In the genomic region with DNA sequence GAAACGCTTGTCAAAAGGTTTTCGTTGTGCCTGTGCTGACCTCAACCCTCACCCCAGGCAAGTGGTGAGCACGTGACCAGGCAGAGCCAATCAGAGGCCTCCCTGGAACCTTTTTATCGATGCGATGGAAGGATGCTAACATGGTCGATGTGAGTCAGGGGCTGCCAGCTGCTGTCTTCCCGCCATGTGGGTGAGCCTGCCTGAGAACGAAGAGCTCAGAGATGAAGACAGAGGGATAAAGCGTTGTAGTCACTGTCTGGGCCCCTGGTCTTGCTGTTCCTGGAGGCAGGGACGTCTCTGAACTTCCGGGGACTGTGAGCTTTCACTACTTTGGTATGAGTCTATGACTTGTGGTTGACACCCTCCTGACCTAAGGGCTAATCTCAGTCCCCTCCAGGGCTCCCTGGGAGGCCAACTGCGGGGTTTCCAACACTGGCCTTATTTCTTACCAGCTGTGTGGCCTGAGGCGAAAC, we compare ENCODE assay signal across 9 cellular contexts. TPM values are rescaled to one million over a fixed set of nuclear protein-coding genes. Genes with fewer than 3 reads are reported as not detected.
DNase-seq lines count a peak whose midpoint lies in the region; ATAC-seq lines count a peak whose summit lies in the region.
"Had no signal": no experiment of that assay in that cellular context is flagged by ENCODE, and none has a peak within 500 bp of the region (broad histone marks: within the 10 kb centered on the region; RNA-seq: fewer than 3 reads in every experiment).

No MANE protein-coding gene starts in this region.

- H3K27ac Mint-ChIP-seq in activated T-helper 1 cell treated with anti-CD3 and anti-CD28 coated beads, Interleukin-12 subunit alpha, Interleukin-12 subunit beta, Interleukin-2, Interleukin-4 antibody, amounts not matched to agents 30 ng/mL and 10 ng/mL and 1 ng/mL, durations not matched to agents 14 hours and 24 hours and 36 hours: peak overlapping the region; percentile 94
- H3K27ac Mint-ChIP-seq in stimulated activated naive CD8-positive, alpha-beta T cell treated with anti-CD3 and anti-CD28 coated beads, Interleukin-15, Interleukin-2, amounts not matched to agents 100 ng/mL and 50 ng/mL, for 24 hours: peak overlapping the region; percentile 94

- peak; percentile 47 for DNase-seq in NK-92 treated with Interleukin-12 subunit alpha and Interleukin-12 subunit beta, amount 100 ng/mL, for 24 hours (lab: John Stamatoyannopoulos, UW)
- DNase-seq in NK-92 (lab: John Stamatoyannopoulos, UW; ENCODE audit: unreplicated experiment): no peak
- no peak for DNase-seq in activated T-helper 1 cell treated with anti-CD3 and anti-CD28 coated beads, Interleukin-12 subunit alpha, Interleukin-12 subunit beta, Interleukin-2, Interleukin-4 antibody, amounts not matched to agents 30 ng/mL and 10 ng/mL and 1 ng/mL, durations not matched to agents 14 hours and 24 hours and 36 hours (ENCODE audit: low spot score)
- DNase-seq in left kidney (ENCODE audit: low read depth, low spot score): peak; percentile 54
- no peak for DNase-seq in left colon
- no peak for DNase-seq in medulla oblongata (ENCODE audit: extremely low spot score)
- DNase-seq: NCI-H1694 treated with DMSO at 0.1 percent for 48 hours had no signal

- H3K9me3 Mint-ChIP-seq in activated T-helper 1 cell treated with anti-CD3 and anti-CD28 coated beads, Interleukin-12 subunit alpha, Interleukin-12 subunit beta, Interleukin-2, Interleukin-4 antibody, amounts not matched to agents 30 ng/mL and 10 ng/mL and 1 ng/mL, durations not matched to agents 14 hours and 24 hours and 36 hours: peaks cover 24% of the 10 kb centered on the region
- peaks cover 6% of the 10 kb centered on the region for H3K9me3 Mint-ChIP-seq in stimulated activated naive CD8-positive, alpha-beta T cell treated with anti-CD3 and anti-CD28 coated beads, Interleukin-15, Interleukin-2, amounts not matched to agents 100 ng/mL and 50 ng/mL, for 24 hours

- ATAC-seq in left colon (no peak), GM21619 (IDR thresholded peaks at IDR 0.05; ENCODE audit: unreplicated experiment) (no peak)

- intact Hi-C loops in activated T-helper 1 cell treated with anti-CD3 and anti-CD28 coated beads, Interleukin-12 subunit alpha, Interleukin-12 subunit beta, Interleukin-2, Interleukin-4 antibody, amounts not matched to agents 30 ng/mL and 10 ng/mL and 1 ng/mL, durations not matched to agents 14 hours and 24 hours and 36 hours (cut with micrococcal nuclease): loop anchor here (1.0 kb wide), 1 partner anchor 8 kb away; no protein-coding TSS in a partner anchor
- intact Hi-C loops in left colon (cut with DNase I, micrococcal nuclease): no loop called here

- peaks cover 66% of the 10 kb centered on the region for H3K4me1 Mint-ChIP-seq in activated T-helper 1 cell treated with anti-CD3 and anti-CD28 coated beads, Interleukin-12 subunit alpha, Interleukin-12 subunit beta, Interleukin-2, Interleukin-4 antibody, amounts not matched to agents 30 ng/mL and 10 ng/mL and 1 ng/mL, durations not matched to agents 14 hours and 24 hours and 36 hours (ENCODE audit: low read depth)
- peaks cover 70% of the 10 kb centered on the region for H3K4me1 Mint-ChIP-seq in stimulated activated naive CD8-positive, alpha-beta T cell treated with anti-CD3 and anti-CD28 coated beads, Interleukin-15, Interleukin-2, amounts not matched to agents 100 ng/mL and 50 ng/mL, for 24 hours (ENCODE audit: low read depth)

- H3K27me3 Mint-ChIP-seq in activated T-helper 1 cell treated with anti-CD3 and anti-CD28 coated beads, Interleukin-12 subunit alpha, Interleukin-12 subunit beta, Interleukin-2, Interleukin-4 antibody, amounts not matched to agents 30 ng/mL and 10 ng/mL and 1 ng/mL, durations not matched to agents 14 hours and 24 hours and 36 hours (ENCODE audit: insufficient read depth): no peaks in the 10 kb centered on the region
- H3K27me3 Mint-ChIP-seq in stimulated activated naive CD8-positive, alpha-beta T cell treated with anti-CD3 and anti-CD28 coated beads, Interleukin-15, Interleukin-2, amounts not matched to agents 100 ng/mL and 50 ng/mL, for 24 hours: no peaks in the 10 kb centered on the region

- H3K36me3 Mint-ChIP-seq in activated T-helper 1 cell treated with anti-CD3 and anti-CD28 coated beads, Interleukin-12 subunit alpha, Interleukin-12 subunit beta, Interleukin-2, Interleukin-4 antibody, amounts not matched to agents 30 ng/mL and 10 ng/mL and 1 ng/mL, durations not matched to agents 14 hours and 24 hours and 36 hours (ENCODE audit: low read depth): peaks cover 53% of the 10 kb centered on the region
- H3K36me3 Mint-ChIP-seq in stimulated activated naive CD8-positive, alpha-beta T cell treated with anti-CD3 and anti-CD28 coated beads, Interleukin-15, Interleukin-2, amounts not matched to agents 100 ng/mL and 50 ng/mL, for 24 hours (ENCODE audit: low read depth): peaks cover 51% of the 10 kb centered on the region

- peak overlapping the region; percentile 72 for H3K4me3 Mint-ChIP-seq in activated T-helper 1 cell treated with anti-CD3 and anti-CD28 coated beads, Interleukin-12 subunit alpha, Interleukin-12 subunit beta, Interleukin-2, Interleukin-4 antibody, amounts not matched to agents 30 ng/mL and 10 ng/mL and 1 ng/mL, durations not matched to agents 14 hours and 24 hours and 36 hours
- H3K4me3 Mint-ChIP-seq in stimulated activated naive CD8-positive, alpha-beta T cell treated with anti-CD3 and anti-CD28 coated beads, Interleukin-15, Interleukin-2, amounts not matched to agents 100 ng/mL and 50 ng/mL, for 24 hours: peak overlapping the region; percentile 74

RNA-seq across cellular contexts. Expression of a gene that starts 18.6 kb away (rescaled TPM):
- 101 and 105 TPM in 2 replicates for total RNA-seq in activated T-helper 1 cell treated with anti-CD3 and anti-CD28 coated beads, Interleukin-12 subunit alpha, Interleukin-12 subunit beta, Interleukin-2, Interleukin-4 antibody, amounts not matched to agents 30 ng/mL and 10 ng/mL and 1 ng/mL, durations not matched to agents 14 hours and 24 hours and 36 hours
- total RNA-seq in left colon: 10 to 100 TPM; 27.3 to 27.8 TPM

Comparison
In these comparisons a context has a peak if more than half of its experiments do, and no peak if none do; other contexts are left out.
1. DNase-seq: peak in NK-92 treated with Interleukin-12 subunit alpha and Interleukin-12 subunit beta, amount 100 ng/mL, for 24 hours (single experiment) and left kidney (single experiment); none in NK-92 (single experiment), activated T-helper 1 cell treated with anti-CD3 and anti-CD28 coated beads, Interleukin-12 subunit alpha, Interleukin-12 subunit beta, Interleukin-2, Interleukin-4 antibody, amounts not matched to agents 30 ng/mL and 10 ng/mL and 1 ng/mL, durations not matched to agents 14 hours and 24 hours and 36 hours (single experiment), left colon (0 of 2) and medulla oblongata (single experiment).